ENCODE assay signal across 15 cellular contexts in the genomic region with DNA sequence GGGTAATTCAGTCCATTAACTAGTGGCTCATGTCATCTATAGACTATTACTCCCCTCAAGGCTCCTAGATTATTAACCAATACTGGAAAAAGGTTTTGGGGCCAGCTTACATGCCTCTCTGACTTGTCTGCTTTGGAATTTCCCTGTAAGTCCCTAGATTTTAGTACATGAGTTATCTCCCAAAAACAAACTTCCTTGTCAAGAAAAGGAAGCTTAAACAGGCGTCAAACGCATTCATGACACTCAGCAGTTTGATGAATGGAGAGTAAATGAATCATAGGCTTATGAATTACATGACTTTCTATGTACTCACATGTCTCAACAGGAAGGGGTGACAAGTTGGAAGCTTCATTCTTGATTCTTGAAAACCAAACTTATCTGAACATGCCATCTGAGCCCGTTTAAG.
A peak's percentile ranks its signal among the peaks of the same experiment; 100 is the strongest.
DNase-seq lines count a peak whose midpoint lies in the region; ATAC-seq and TF ChIP-seq lines count a peak whose summit lies in the region.
"Had no signal": no experiment of that assay in that cellular context is flagged by ENCODE, and none has a peak within 500 bp of the region (broad histone marks: within the 10 kb centered on the region; RNA-seq: fewer than 3 reads in every experiment).

No MANE protein-coding gene starts in this region.

- H3K9me3 Mint-ChIP-seq in Calu3 (ENCODE audit: low read depth, unreplicated experiment): peaks cover 3% of the 10 kb centered on the region

- no peak overlapping the region for H2BK120ac ChIP-seq in mesenchymal stem cell (ENCODE audit: low read depth, low read length)

- no peak overlapping the region for H3K14ac ChIP-seq in mesenchymal stem cell (ENCODE audit: low read length in 2 of 2)

- H4K91ac ChIP-seq in mesenchymal stem cell (ENCODE audit: low read length): no peak overlapping the region

- H3K23ac ChIP-seq in mesenchymal stem cell (ENCODE audit: low read length in 2 of 2): no peak overlapping the region

- no peaks in the 10 kb centered on the region for H3K4me1 Mint-ChIP-seq in Calu3 (ENCODE audit: low read depth, unreplicated experiment)
- H3K4me1 Mint-ChIP-seq: CD14-positive monocyte had no signal

- TF ChIP-seq CTCF in BJ (IDR thresholded peaks at IDR 0.05; ENCODE audit: insufficient read depth, low read depth, low read length) (no peak), Calu3 (IDR thresholded peaks at IDR 0.05; ENCODE audit: unreplicated experiment) (no peak)

- no peak overlapping the region for H3K4ac ChIP-seq in mesenchymal stem cell (ENCODE audit: low read depth in 1 of 2, low read length in 2 of 2)

- POLR2A ChIA-PET in BJ (lab: Charles Lee): interaction anchor here (0.6 to 0.7 kb wide), 3 partner anchors 13 to 94 kb away, joined by 3 to 6 read pairs (median 4); no protein-coding TSS in a partner anchor

- no peak overlapping the region for H3K27ac Mint-ChIP-seq in Calu3 (ENCODE audit: unreplicated experiment)
- H3K27ac Mint-ChIP-seq: activated CD8-positive, alpha-beta T cell treated with anti-CD3 and anti-CD28 coated beads, Interleukin-2, amount 10 ng/mL, durations not matched to agents 7 days and 5 days had no signal

- H3K36me3 Mint-ChIP-seq in Calu3 (ENCODE audit: insufficient read depth, unreplicated experiment): no peaks in the 10 kb centered on the region
- H3K36me3 Mint-ChIP-seq: CD14-positive monocyte had no signal

- no peak overlapping the region for H3K18ac ChIP-seq in mesenchymal stem cell (ENCODE audit: low read depth in 1 of 2, low read length in 2 of 2)

- no peak overlapping the region for H2BK12ac ChIP-seq in mesenchymal stem cell (ENCODE audit: low read length in 2 of 2)

- H3K4me3 Mint-ChIP-seq in Calu3 (ENCODE audit: low read depth, unreplicated experiment): no peak overlapping the region
- H3K4me3 Mint-ChIP-seq: activated CD8-positive, alpha-beta T cell treated with anti-CD3 and anti-CD28 coated beads, Interleukin-2, amount 10 ng/mL, durations not matched to agents 7 days and 5 days; CD14-positive monocyte had no signal

- ATAC-seq in HG03442 (IDR thresholded peaks at IDR 0.05; ENCODE audit: unreplicated experiment): no peak
- ATAC-seq: activated CD8-positive, alpha-beta T cell treated with anti-CD3 and anti-CD28 coated beads, Interleukin-2, amount 10 ng/mL, durations not matched to agents 7 days and 5 days had no signal

- no peak overlapping the region for H3K4me2 ChIP-seq in mesenchymal stem cell (ENCODE audit: low read length, poor library complexity, severe bottlenecking)

- DNase-seq in BJ (ENCODE audit: low read depth) (peak; percentile 64), dedifferentiated amniotic fluid mesenchymal stem cell (ENCODE audit: extremely low spot score) (peak; percentile 54), mesenchymal stem cell (peak; percentile 86), Calu3 (no peak), epidermal melanocyte (ENCODE audit: insufficient read length, low spot score) (no peak), D341Med (ENCODE audit: low spot score) (no peak)
- DNase-seq: activated CD8-positive, alpha-beta T cell treated with anti-CD3 and anti-CD28 coated beads, Interleukin-2, amount 10 ng/mL, durations not matched to agents 7 days and 5 days; activated naive CD4-positive, alpha-beta T cell; cortex of kidney; GOT3; NCI-H1436 treated with DMSO at 0.1 percent for 48 hours had no signal

- H2AK5ac ChIP-seq in mesenchymal stem cell (ENCODE audit: low read length, severe bottlenecking): no peak overlapping the region

- peak overlapping the region; percentile 35 for H3K9ac ChIP-seq in mesenchymal stem cell (ENCODE audit: low read length)

- H3K9me3 ChIP-seq in mesenchymal stem cell (ENCODE audit: control insufficient read depth, low read length): no peaks in the 10 kb centered on the region
- H3K9me3 ChIP-seq: vagina had no signal

- no CpG with 5 or more reads among the region's 3 CpGs for WGBS in mesenchymal stem cell

- no peak overlapping the region for H2BK15ac ChIP-seq in mesenchymal stem cell (ENCODE audit: low read depth, poor library complexity, severe bottlenecking)

- intact Hi-C loops in Calu3 (cut with micrococcal nuclease; ENCODE audit: unreplicated experiment): no loop called here

- peaks cover 1% of the 10 kb centered on the region; the same call in 1 of the 2 replicates for H3K36me3 ChIP-seq in BJ (ENCODE audit: control insufficient read depth, insufficient read depth, low read length)
- H3K36me3 ChIP-seq in mesenchymal stem cell (ENCODE audit: control insufficient read depth in 1 of 2, insufficient read depth in 2 of 2, low read depth in 1 of 2, low read length in 2 of 2): peaks cover 0 to 61% of the 10 kb centered on the region in 2 experiments
- H3K36me3 ChIP-seq: vagina had no signal

- BruUV-seq in Calu3 (replicated peaks; lab: Mats Ljungman, UMichigan): no TSS peak

- no peak overlapping the region for H4K8ac ChIP-seq in mesenchymal stem cell (ENCODE audit: low read length)

- H2BK5ac ChIP-seq in mesenchymal stem cell (ENCODE audit: low read depth, low read length, poor library complexity, severe bottlenecking): no peak overlapping the region

- CTCF ChIA-PET in BJ (lab: Yijun Ruan, JAX): interaction anchor here (0.7 to 0.9 kb wide), 2 partner anchors 71 to 390 kb away, joined by 3 to 5 read pairs; no protein-coding TSS in a partner anchor
- CTCF ChIA-PET in Calu3 (lab: Charles Lee): interaction anchor here (0.7 kb wide), 1 partner anchor 628 kb away, joined by 3 read pairs; no protein-coding TSS in a partner anchor

- no peak overlapping the region for H3K27ac ChIP-seq in mesenchymal stem cell (ENCODE audit: low read length, poor library complexity, severe bottlenecking)
- H3K27ac ChIP-seq: vagina had no signal

- H3K27me3 ChIP-seq in BJ (ENCODE audit: control insufficient read depth, insufficient read depth, low read length) (no peaks in the 10 kb centered on the region), mesenchymal stem cell (ENCODE audit: control insufficient read depth in 1 of 2, insufficient read depth in 1 of 2, low read length in 2 of 2) (no peaks in the 10 kb centered on the region)
- H3K27me3 ChIP-seq: vagina had no signal

- no peak overlapping the region for H2AFZ ChIP-seq in mesenchymal stem cell (ENCODE audit: low read depth, low read length)

- H3K4me3 ChIP-seq in BJ (ENCODE audit: low read depth, low read length) (no peak overlapping the region), mesenchymal stem cell (ENCODE audit: insufficient read depth in 1 of 2, low read depth in 1 of 2, low read length in 2 of 2) (no peak overlapping the region)
- H3K4me3 ChIP-seq: vagina had no signal

- H3K27me3 Mint-ChIP-seq in Calu3 (ENCODE audit: unreplicated experiment): peaks cover 55% of the 10 kb centered on the region

- no peaks in the 10 kb centered on the region for H3K4me1 ChIP-seq in mesenchymal stem cell (ENCODE audit: control insufficient read depth, insufficient read depth, low read depth, low read length)
- H3K4me1 ChIP-seq: vagina had no signal

- H3K79me1 ChIP-seq in mesenchymal stem cell (replicated peaks; ENCODE audit: low read length, poor library complexity, severe bottlenecking): no peaks in the 10 kb centered on the region

TF ChIP-seq in PFSK-1, 5 proteins besides CTCF, POLR2A, EP300 and RAD21:
- peak; percentile 65; the same call in 1 of the 2 replicates for TF ChIP-seq SIN3A (IDR thresholded peaks at IDR 0.05; ENCODE audit: borderline replicate concordance, insufficient read depth, low read length)
- TF ChIP-seq POLR2AphosphoS5 (IDR thresholded peaks at IDR 0.05; ENCODE audit: low read depth, low read length): peak; percentile 54; the same call in 1 of the 2 replicates
- no peak for TF ChIP-seq TAF1 (IDR thresholded peaks at IDR 0.05; ENCODE audit: borderline replicate concordance, insufficient read depth, low read length)
TF ChIP-seq in PFSK-1: peak in this region for 2.

Comparison
In these comparisons a context has a peak if more than half of its experiments do, and no peak if none do; other contexts are left out.
1. DNase-seq: peak in BJ (single experiment), dedifferentiated amniotic fluid mesenchymal stem cell (single experiment) and mesenchymal stem cell (single experiment); none in Calu3 (single experiment), epidermal melanocyte (single experiment) and D341Med (single experiment).